20 cellular contexts compared by ENCODE assay signal in the genomic region with DNA sequence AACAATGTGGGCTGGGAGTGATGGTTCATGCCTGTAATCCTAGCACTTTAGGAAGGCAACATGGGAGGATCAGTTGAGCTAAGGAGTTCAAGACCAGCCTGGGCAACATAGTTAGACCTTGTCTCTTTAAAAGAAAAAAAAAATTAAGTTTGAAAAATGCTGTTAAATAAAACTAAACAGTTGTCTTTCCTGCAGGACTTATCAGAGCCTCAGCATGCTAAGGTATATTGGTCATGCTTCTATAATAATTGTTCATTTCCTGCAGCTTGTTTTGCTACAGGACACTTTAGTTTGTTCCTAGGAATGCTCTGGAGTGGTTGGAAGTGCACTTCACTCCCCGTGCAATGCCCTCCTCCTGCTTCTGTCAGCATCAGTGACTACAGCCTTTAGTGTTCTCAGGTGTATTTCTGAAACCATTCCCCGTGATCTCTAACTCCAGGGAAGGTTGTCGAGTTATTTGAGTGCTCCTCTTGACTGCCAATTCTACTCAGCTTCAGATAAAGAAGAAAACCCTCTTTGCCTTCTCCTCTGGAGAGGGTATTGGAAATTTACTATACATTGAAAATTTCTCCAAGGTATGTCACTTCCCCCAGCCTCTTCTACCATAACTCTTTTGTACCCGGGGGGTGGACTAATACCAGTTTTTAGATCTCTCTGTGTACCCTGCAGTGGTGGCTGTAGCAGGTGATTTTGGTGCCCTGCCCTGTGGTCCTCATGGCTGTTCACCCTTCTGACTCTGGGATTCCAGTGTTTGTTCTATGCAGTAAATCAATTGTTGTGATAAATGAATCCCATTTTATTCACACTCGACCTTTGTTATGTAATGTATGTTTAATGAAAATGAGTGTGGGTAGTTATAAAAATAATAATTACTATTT.
"Had no signal": no experiment of that assay in that cellular context is flagged by ENCODE, and none has a peak within 500 bp of the region (broad histone marks: within the 10 kb centered on the region; RNA-seq: fewer than 3 reads in every experiment).

No MANE protein-coding gene starts in this region.

- H3K27ac ChIP-seq: body of pancreas, heart left ventricle, left ventricle myocardium inferior, ovary, psoas muscle, transverse colon had no signal

- H3K27me3 ChIP-seq: body of pancreas, heart left ventricle, ovary, transverse colon had no signal

- H3K9me3 ChIP-seq: body of pancreas, ovary, psoas muscle had no signal

- H3K4me1 ChIP-seq: body of pancreas, heart left ventricle, left ventricle myocardium inferior, psoas muscle, transverse colon had no signal

- FAIRE-seq: colon, frontal cortex had no signal

- DNase-seq: activated CD4-positive, alpha-beta T cell treated with anti-CD3 and anti-CD28 coated beads, Interleukin-2, amount 10 ng/mL, durations not matched to agents 7 days and 5 days; activated CD8-positive, alpha-beta T cell treated with anti-CD3 and anti-CD28 coated beads, Interleukin-2, amount 10 ng/mL, durations not matched to agents 7 days and 5 days; activated naive CD4-positive, alpha-beta T cell treated with Interleukin-2 at 50 U/mL for 16 hours; activated T-cell treated with anti-CD3 and anti-CD28 coated beads, Interleukin-2, amount 50 U/mL, for 24 hours; body of pancreas; central memory CD4-positive, alpha-beta T cell; endodermal cell; erythroblast; heart left ventricle; left ventricle myocardium inferior; naive thymus-derived CD8-positive, alpha-beta T cell; ovary; psoas muscle; right cardiac atrium; stimulated activated CD4-positive, alpha-beta T cell treated with anti-CD3 and anti-CD28 coated beads, Interleukin-2, amount 100 ng/mL, for 24 hours; stimulated activated naive CD8-positive, alpha-beta T cell treated with anti-CD3 and anti-CD28 coated beads, Interleukin-15, Interleukin-2, amounts not matched to agents 100 U/mL and 50 U/mL, for 24 hours; substantia nigra; transverse colon had no signal

- H3K36me3 ChIP-seq: heart left ventricle, left ventricle myocardium inferior, ovary, transverse colon had no signal

- H3K4me3 ChIP-seq: body of pancreas, heart left ventricle, left ventricle myocardium inferior, ovary, psoas muscle, transverse colon had no signal

- ATAC-seq: activated CD8-positive, alpha-beta T cell treated with anti-CD3 and anti-CD28 coated beads, Interleukin-2, amount 10 ng/mL, durations not matched to agents 7 days and 5 days; body of pancreas; heart left ventricle; naive thymus-derived CD8-positive, alpha-beta T cell; psoas muscle; right cardiac atrium; stimulated activated naive CD8-positive, alpha-beta T cell treated with anti-CD3 and anti-CD28 coated beads, Interleukin-15, Interleukin-2, amounts not matched to agents 100 U/mL and 50 U/mL, for 24 hours had no signal
